In the genomic region with DNA sequence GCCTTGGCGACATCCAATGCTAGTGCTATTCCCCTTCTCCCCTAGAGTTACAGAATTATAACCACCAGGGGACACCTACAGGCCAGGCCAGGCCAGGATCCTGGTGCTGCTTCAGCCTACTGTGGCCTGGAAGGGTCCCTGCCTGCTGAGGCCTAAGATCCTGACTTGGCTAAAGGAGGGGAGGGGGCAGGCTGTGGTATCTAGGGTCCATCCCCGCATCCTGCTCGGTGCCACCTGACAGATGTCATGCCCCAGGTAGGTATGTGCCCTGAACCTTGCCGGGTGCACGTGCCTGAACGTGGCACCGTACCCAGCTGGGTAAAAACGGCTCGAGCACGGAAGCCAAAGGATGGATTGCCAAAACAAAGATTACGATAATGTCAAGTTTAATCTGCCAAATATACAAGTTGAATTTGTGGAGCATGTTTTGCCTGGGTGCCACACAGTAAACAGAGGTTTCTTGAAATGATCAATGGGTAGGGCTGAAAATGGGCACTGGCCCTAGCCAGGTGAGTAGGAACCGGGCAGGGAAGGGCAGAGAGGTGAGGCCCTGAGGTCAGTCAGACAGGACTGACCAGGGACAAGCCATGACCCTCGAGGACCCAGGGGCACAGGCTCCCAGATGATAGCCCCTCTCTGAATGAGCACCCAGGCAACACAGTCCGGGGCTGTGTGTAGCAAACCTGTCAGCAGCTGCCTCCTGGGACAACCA, we compare ENCODE assay signal across 12 cellular contexts. TPM values are rescaled to one million over a fixed set of nuclear protein-coding genes. Genes with fewer than 3 reads are reported as not detected.
A peak's percentile ranks its signal among the peaks of the same experiment; 100 is the strongest.
DNase-seq lines count a peak whose midpoint lies in the region; ATAC-seq and TF ChIP-seq lines count a peak whose summit lies in the region.
"Had no signal": no experiment of that assay in that cellular context is flagged by ENCODE, and none has a peak within 500 bp of the region (broad histone marks: within the 10 kb centered on the region; RNA-seq: fewer than 3 reads in every experiment).

No MANE protein-coding gene starts in this region.

- H2BK12ac ChIP-seq in neuronal stem cell (ENCODE audit: low read length), result no peak overlapping the region

- intact Hi-C loops in left ventricle myocardium superior (cut with micrococcal nuclease), result no loop called here
- intact Hi-C loops in left cardiac atrium (cut with DNase I), result no loop called here
- intact Hi-C loops in transverse colon (cut with DNase I; ENCODE audit: low total_unique reads), result no loop called here

- H3K27me3 ChIP-seq in neuronal stem cell (ENCODE audit: control insufficient read depth in 3 of 3, insufficient read depth in 3 of 3, low read depth in 1 of 3, low read length in 3 of 3) (no peaks in the 10 kb centered on the region), transverse colon (no peaks in the 10 kb centered on the region)
- H3K27me3 ChIP-seq: body of pancreas had no signal

- TF ChIP-seq EP300 in transverse colon (IDR thresholded peaks at IDR 0.05; ENCODE audit: low read depth), result no peak

- peaks cover 3% of the 10 kb centered on the region for H3K79me1 ChIP-seq in neuronal stem cell (ENCODE audit: low read depth, low read length)

- H3K4ac ChIP-seq in neuronal stem cell (ENCODE audit: low read length), result no peak overlapping the region

- no peak overlapping the region for H2BK15ac ChIP-seq in neuronal stem cell (ENCODE audit: low read length)

- H3K14ac ChIP-seq in neuronal stem cell (ENCODE audit: low read length), result no peak overlapping the region

- H3K4me2 ChIP-seq in neuronal stem cell (ENCODE audit: insufficient read depth, low read length, poor library complexity, severe bottlenecking), result no peak overlapping the region

- WGBS in neuronal stem cell (ENCODE audit: extremely low coverage in 2 of 2, insufficient read length in 2 of 2, insufficient replicate concordance in 1 of 2), 2 donors, result no CpG with 5 or more reads among the region's 14 CpGs
- WGBS in transverse colon (ENCODE audit: low coverage in 1 of 2), 2 donors, result 69 to 88% methylated on average over 3 to 14 of the region's 14 CpGs

- in situ Hi-C loops in transverse colon (cut with MboI; ENCODE audit: low pct_ligation_motif_present in 1 of 4, low pct_unique_long_range_greater_than_20kb in 1 of 4, low sequenced_read_pairs in 3 of 4), result no loop called here

- H3K4me3 Mint-ChIP-seq in chondrocyte (ENCODE audit: unreplicated experiment), result no peak overlapping the region
- H3K4me3 Mint-ChIP-seq in stimulated activated naive B cell treated with anti-CD40 and anti-IgM and Interleukin-4, amounts not matched to agents 10 μg/mL and 1 μg/mL and 100 μg/mL, for 72 hours, result peak overlapping the region in 1 of 2 donors; percentile 17

- ATAC-seq in left ventricle myocardium superior (no peak), left cardiac atrium (no peak)
- ATAC-seq in stimulated activated naive B cell treated with anti-CD40 and anti-IgM and Interleukin-4, amounts not matched to agents 10 μg/mL and 1 μg/mL and 100 μg/mL, for 72 hours (replicated peaks), result no peak
- ATAC-seq: body of pancreas had no signal

- H3K23ac ChIP-seq in neuronal stem cell (ENCODE audit: low read depth, low read length, poor library complexity), result no peak overlapping the region

- no peak for TF ChIP-seq POLR2A in transverse colon (IDR thresholded peaks at IDR 0.05)

- H4K8ac ChIP-seq in neuronal stem cell (ENCODE audit: low read depth, low read length), result no peak overlapping the region

- no peak overlapping the region for H2BK120ac ChIP-seq in neuronal stem cell (ENCODE audit: low read depth, low read length)

- H3K4me3 ChIP-seq in neuronal stem cell (ENCODE audit: low read length in 2 of 2), result peak overlapping the region in 1 of 2 donors; percentile 28
- H3K4me3 ChIP-seq in transverse colon, result no peak overlapping the region
- H3K4me3 ChIP-seq: body of pancreas had no signal

- H3K9me3 Mint-ChIP-seq in chondrocyte (ENCODE audit: low read depth), result no peaks in the 10 kb centered on the region
- H3K9me3 Mint-ChIP-seq in stimulated activated naive B cell treated with anti-CD40 and anti-IgM and Interleukin-4, amounts not matched to agents 10 μg/mL and 1 μg/mL and 100 μg/mL, for 72 hours, result no peaks in the 10 kb centered on the region

- DNase-seq in left ventricle myocardium superior, result peak; percentile 29
- DNase-seq in left cardiac atrium, result no peak
- DNase-seq in OCI-M1 (lab: John Stamatoyannopoulos, UW), result peak; percentile 27
- DNase-seq in chondrocyte (ENCODE audit: low spot score), result no peak
- no peak for DNase-seq in stimulated activated naive B cell treated with anti-CD40 and anti-IgM and Interleukin-4, amounts not matched to agents 10 μg/mL and 1 μg/mL and 100 μg/mL, for 72 hours
- DNase-seq in SHP77 treated with DMSO at 0.1 percent for 48 hours (lab: John Stamatoyannopoulos, UW), result no peak
- DNase-seq in neuronal stem cell (ENCODE audit: low spot score), result no peak
- no peak for DNase-seq in transverse colon
- DNase-seq: body of pancreas; SHP77; stimulated activated CD4-positive, alpha-beta T cell treated with anti-CD3 and anti-CD28 coated beads, Interleukin-4, amount 100 ng/mL, for 24 hours; stimulated activated naive CD4-positive, alpha-beta T cell treated with Interleukin-2 at 50 U/mL for 16 hours had no signal

- H2BK5ac ChIP-seq in neuronal stem cell (ENCODE audit: low read length), result no peak overlapping the region

- H3K4me1 ChIP-seq in neuronal stem cell (ENCODE audit: control insufficient read depth in 2 of 2, insufficient read depth in 1 of 2, low read depth in 1 of 2, low read length in 2 of 2), result peaks cover 0 to 12% of the 10 kb centered on the region in 2 donors
- H3K4me1 ChIP-seq in transverse colon, result peaks cover 17 to 19% (median 17%) of the 10 kb centered on the region in 4 donors

- H4K91ac ChIP-seq in neuronal stem cell (ENCODE audit: low read depth, low read length, poor library complexity), result no peak overlapping the region

- peaks cover 16% of the 10 kb centered on the region for H3K4me1 Mint-ChIP-seq in chondrocyte (ENCODE audit: low read depth)
- H3K4me1 Mint-ChIP-seq in stimulated activated naive B cell treated with anti-CD40 and anti-IgM and Interleukin-4, amounts not matched to agents 10 μg/mL and 1 μg/mL and 100 μg/mL, for 72 hours, result peaks cover 34 to 67% of the 10 kb centered on the region in 2 donors

- no peak overlapping the region for H2AK5ac ChIP-seq in neuronal stem cell (ENCODE audit: low read depth, low read length)

- peaks cover 21% of the 10 kb centered on the region for H3K36me3 Mint-ChIP-seq in chondrocyte (ENCODE audit: low read depth)
- H3K36me3 Mint-ChIP-seq in stimulated activated naive B cell treated with anti-CD40 and anti-IgM and Interleukin-4, amounts not matched to agents 10 μg/mL and 1 μg/mL and 100 μg/mL, for 72 hours, result peaks cover 51 to 71% of the 10 kb centered on the region in 2 donors

- H3K27ac ChIP-seq in neuronal stem cell (replicated peaks; ENCODE audit: low read length) (no peak overlapping the region), transverse colon (no peak overlapping the region)
- H3K27ac ChIP-seq: body of pancreas had no signal

- no peak overlapping the region for H2AFZ ChIP-seq in neuronal stem cell (ENCODE audit: low read length)

- H3K9me3 ChIP-seq in neuronal stem cell (replicated peaks in 1 of 2; ENCODE audit: control insufficient read depth in 2 of 2, insufficient read depth in 1 of 2, low read depth in 1 of 2, low read length in 2 of 2), result no peaks in the 10 kb centered on the region
- H3K9me3 ChIP-seq in transverse colon, result no peaks in the 10 kb centered on the region
- H3K9me3 ChIP-seq: body of pancreas had no signal

- peak; percentile 14 for TF ChIP-seq CTCF in chondrocyte (IDR thresholded peaks at IDR 0.05)
- no peak for TF ChIP-seq CTCF in transverse colon (IDR thresholded peaks at IDR 0.05)

- H3K27ac Mint-ChIP-seq in chondrocyte (ENCODE audit: unreplicated experiment), result peak overlapping the region; percentile 41
- peak overlapping the region; percentile 80 for H3K27ac Mint-ChIP-seq in stimulated activated naive B cell treated with anti-CD40 and anti-IgM and Interleukin-4, amounts not matched to agents 10 μg/mL and 1 μg/mL and 100 μg/mL, for 72 hours

- no peak overlapping the region for H3K18ac ChIP-seq in neuronal stem cell (ENCODE audit: low read length)

- H3K36me3 ChIP-seq in neuronal stem cell (replicated peaks in 1 of 2; ENCODE audit: control insufficient read depth in 2 of 2, insufficient read depth in 2 of 2, low read length in 2 of 2) (peaks cover 53 to 98% of the 10 kb centered on the region in 2 donors), transverse colon (peaks cover 0 to 25% (median 8%) of the 10 kb centered on the region in 4 donors)

- H3K9ac ChIP-seq in neuronal stem cell (ENCODE audit: low read depth, low read length, poor library complexity), result no peak overlapping the region

- H3K27me3 Mint-ChIP-seq in chondrocyte (ENCODE audit: low read depth), result no peaks in the 10 kb centered on the region
- no peaks in the 10 kb centered on the region for H3K27me3 Mint-ChIP-seq in stimulated activated naive B cell treated with anti-CD40 and anti-IgM and Interleukin-4, amounts not matched to agents 10 μg/mL and 1 μg/mL and 100 μg/mL, for 72 hours

RNA-seq across cellular contexts. Expression of a gene that starts 12.6 kb away (rescaled TPM):
- total RNA-seq in left ventricle myocardium superior (97.2 TPM), left cardiac atrium (10 to 100 TPM; 76.0 to 96.8 TPM), chondrocyte (91.2 to 101 TPM (median 92.2 TPM) in 3 replicates), transverse colon (10 to 100 TPM; 27.7 to 54.9 (median 49.9) TPM)
- 126 TPM for polyA plus RNA-seq in neuronal stem cell (2013, experiment 1 of 2)
- polyA plus RNA-seq in neuronal stem cell (2013, experiment 2 of 2), result 129 TPM

RNA-seq across cellular contexts. Expression of a gene that starts 13.0 kb away (rescaled TPM):
- total RNA-seq in left ventricle myocardium superior, result 36.0 TPM
- 10 to 100 TPM; 44.9 to 51.7 TPM for total RNA-seq in left cardiac atrium
- total RNA-seq in chondrocyte, result 88.3 to 120 TPM (median 108 TPM) in 3 replicates
- polyA plus RNA-seq in neuronal stem cell (2013, experiment 1 of 2), result 118 TPM
- 113 TPM for polyA plus RNA-seq in neuronal stem cell (2013, experiment 2 of 2)
- total RNA-seq in transverse colon, result 100 to 1,000 TPM in 1 of 4 donors, 10 to 100 TPM in 2, 1 to 10 TPM in 1; 5.0 to 167 (median 50.1) TPM

RNA-seq across cellular contexts. Expression of a gene that starts 21.2 kb away (rescaled TPM):
- 38.7 TPM for total RNA-seq in left ventricle myocardium superior
- total RNA-seq in left cardiac atrium, result 10 to 100 TPM; 71.7 to 88.0 TPM
- 120 to 134 TPM (median 130 TPM) in 3 replicates for total RNA-seq in chondrocyte
- polyA plus RNA-seq in neuronal stem cell (2013, experiment 1 of 2), result 33.4 TPM
- polyA plus RNA-seq in neuronal stem cell (2013, experiment 2 of 2), result 32.0 TPM
- 100 to 1,000 TPM; 138 to 346 (median 186) TPM for total RNA-seq in transverse colon

RNA-seq across cellular contexts. Expression of a gene that starts 42.8 kb away (rescaled TPM):
- total RNA-seq in left ventricle myocardium superior, result 3.1 TPM
- total RNA-seq in left cardiac atrium, result 1 to 10 TPM; 2.6 to 2.8 TPM
- total RNA-seq in chondrocyte, result 4.4 to 5.8 TPM (median 5.4 TPM) in 3 replicates
- polyA plus RNA-seq in neuronal stem cell (2013, experiment 1 of 2), result 4.5 TPM
- polyA plus RNA-seq in neuronal stem cell (2013, experiment 2 of 2), result 4.8 TPM
- total RNA-seq in transverse colon, result 10 to 100 TPM in 1 of 4 donors, 1 to 10 TPM in 3; 1.8 to 38.2 (median 5.5) TPM

RNA-seq across cellular contexts. Expression of a gene that starts 43.0 kb away (rescaled TPM):
- 19.8 TPM for total RNA-seq in left ventricle myocardium superior
- 10 to 100 TPM; 18.2 to 18.8 TPM for total RNA-seq in left cardiac atrium
- total RNA-seq in chondrocyte, result 25.4 to 36.6 TPM (median 29.0 TPM) in 3 replicates
- polyA plus RNA-seq in neuronal stem cell (2013, experiment 1 of 2), result 67.4 TPM
- 65.7 TPM for polyA plus RNA-seq in neuronal stem cell (2013, experiment 2 of 2)
- total RNA-seq in transverse colon, result 10 to 100 TPM; 20.7 to 65.5 (median 24.8) TPM

Comparison
In these comparisons a context has a peak if more than half of its experiments do, and no peak if none do; other contexts are left out.
1. DNase-seq: peak in left ventricle myocardium superior (single experiment) and OCI-M1 (single experiment); none in left cardiac atrium (single experiment), chondrocyte (single experiment), stimulated activated naive B cell treated with anti-CD40 and anti-IgM and Interleukin-4, amounts not matched to agents 10 μg/mL and 1 μg/mL and 100 μg/mL, for 72 hours (single experiment), SHP77 treated with DMSO at 0.1 percent for 48 hours (single experiment), neuronal stem cell (single experiment) and transverse colon (single experiment).